14 cellular contexts compared by ENCODE assay signal in genomic region chr6:165055231-165055630, GRCh38.
A peak's percentile ranks its signal among the peaks of the same experiment; 100 is the strongest.
DNase-seq lines count a peak whose midpoint lies in the region; FAIRE-seq and TF ChIP-seq lines count a peak whose summit lies in the region.
"Had no signal": no experiment of that assay in that cellular context is flagged by ENCODE, and none has a peak within 500 bp of the region (broad histone marks: within the 10 kb centered on the region; RNA-seq: fewer than 3 reads in every experiment).

No MANE protein-coding gene starts in this region.

- DNase-seq in GM04504 (ENCODE audit: low read depth) (peak; percentile 56), MG63 (peak; percentile 56), bronchial epithelial cell (ENCODE audit: low read depth) (peak; percentile 35), putamen (ENCODE audit: low spot score) (peak; percentile 39), dedifferentiated amniotic fluid mesenchymal stem cell (ENCODE audit: extremely low spot score) (no peak), NCI-H2029 (lab: John Stamatoyannopoulos, UW) (no peak), NCI-H1092 treated with DMSO at 0.1 percent for 48 hours (lab: John Stamatoyannopoulos, UW) (no peak)
- DNase-seq: CD4-positive, CD25-positive, alpha-beta regulatory T cell; GOT3; heart left ventricle; naive thymus-derived CD4-positive, alpha-beta T cell; retina; T-cell had no signal

- no peaks in the 10 kb centered on the region for H3K27me3 ChIP-seq in MG63
- no peaks in the 10 kb centered on the region for H3K27me3 ChIP-seq in bronchial epithelial cell (ENCODE audit: control insufficient read depth, insufficient read depth, low read length)
- H3K27me3 ChIP-seq: heart left ventricle had no signal

- no peak for TF ChIP-seq CTCF in bronchial epithelial cell (IDR thresholded peaks at IDR 0.05; ENCODE audit: insufficient read depth, low read length, severe bottlenecking)

- H3K36me3 ChIP-seq in MG63 (no peaks in the 10 kb centered on the region), bronchial epithelial cell (ENCODE audit: control insufficient read depth, insufficient read depth, low read length) (no peaks in the 10 kb centered on the region)
- H3K36me3 ChIP-seq: heart left ventricle had no signal

- H3K9me3 ChIP-seq in MG63 = no peaks in the 10 kb centered on the region
- H3K9me3 ChIP-seq: heart left ventricle had no signal

- H3K4me3 ChIP-seq in MG63 (no peak overlapping the region), bronchial epithelial cell (ENCODE audit: low read depth, low read length) (no peak overlapping the region)
- H3K4me3 ChIP-seq: heart left ventricle had no signal

- no peak for FAIRE-seq in bronchial epithelial cell (lab: Jason Lieb, UNC)
- FAIRE-seq: GM18507 had no signal

Comparison
In these comparisons a context has a peak if more than half of its experiments do, and no peak if none do; other contexts are left out.
1. DNase-seq: peak in GM04504 (single experiment), MG63 (single experiment), bronchial epithelial cell (single experiment) and putamen (single experiment); none in dedifferentiated amniotic fluid mesenchymal stem cell (single experiment), NCI-H2029 (single experiment) and NCI-H1092 treated with DMSO at 0.1 percent for 48 hours (single experiment).